Comparison of ENCODE assay signal across 1 cellular context in the genomic region with DNA sequence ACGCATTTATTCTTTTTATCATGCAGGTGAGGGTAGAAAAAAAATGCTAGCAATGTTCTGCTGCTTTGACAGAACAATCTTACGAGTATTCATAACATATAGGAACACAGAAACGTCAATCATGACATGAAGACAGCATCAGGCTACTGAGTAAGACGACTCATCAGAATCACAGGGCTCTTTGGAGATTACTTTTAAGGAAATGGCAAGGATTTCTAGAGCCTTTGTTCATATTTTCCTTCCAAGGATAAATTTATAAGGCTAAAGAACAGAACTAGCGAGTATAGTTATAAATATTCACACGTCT.
TF ChIP-seq lines count a peak whose summit lies in the region.

No MANE protein-coding gene starts in this region.

TF ChIP-seq in K562, 482 proteins besides CTCF, POLR2A, EP300 and RAD21:
- TF ChIP-seq MEIS2 (IDR thresholded peaks at IDR 0.05; ENCODE audit: partially characterized antibody) (peak; percentile 63), JUNB (CRISPR knock-in tag; conservative IDR thresholded peaks at IDR 0.05) (no peak)
- TF ChIP-seq, protein P1, sequence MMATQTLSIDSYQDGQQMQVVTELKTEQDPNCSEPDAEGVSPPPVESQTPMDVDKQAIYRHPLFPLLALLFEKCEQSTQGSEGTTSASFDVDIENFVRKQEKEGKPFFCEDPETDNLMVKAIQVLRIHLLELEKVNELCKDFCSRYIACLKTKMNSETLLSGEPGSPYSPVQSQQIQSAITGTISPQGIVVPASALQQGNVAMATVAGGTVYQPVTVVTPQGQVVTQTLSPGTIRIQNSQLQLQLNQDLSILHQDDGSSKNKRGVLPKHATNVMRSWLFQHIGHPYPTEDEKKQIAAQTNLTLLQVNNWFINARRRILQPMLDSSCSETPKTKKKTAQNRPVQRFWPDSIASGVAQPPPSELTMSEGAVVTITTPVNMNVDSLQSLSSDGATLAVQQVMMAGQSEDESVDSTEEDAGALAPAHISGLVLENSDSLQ (IDR thresholded peaks at IDR 0.05) = peak; percentile 79
